In genomic region chr10:75495434-75496190, GRCh38 we compare ENCODE assay signal across 1 cellular context.
TF ChIP-seq lines count a peak whose summit lies in the region.

No MANE protein-coding gene starts in this region.

TF ChIP-seq in HepG2, 621 proteins besides CTCF, POLR2A, EP300 and RAD21 (continued from another document and continues in another):
- TF ChIP-seq REPIN1 (CRISPR knock-in tag; IDR thresholded peaks at IDR 0.05; ENCODE audit: borderline replicate concordance, low read depth) (no peak), U2AF1 (optimal IDR thresholded peaks at IDR 0.05; ENCODE audit: low read depth, low read length) (no peak), SRSF4 (IDR thresholded peaks at IDR 0.05; ENCODE audit: low read depth, low read length, poor library complexity, severe bottlenecking) (no peak), PCBP2 (optimal IDR thresholded peaks at IDR 0.05; ENCODE audit: low read depth, low read length, poor library complexity, severe bottlenecking) (no peak), THRA (CRISPR knock-in tag; IDR thresholded peaks at IDR 0.05; ENCODE audit: borderline replicate concordance) (no peak), NRL (CRISPR knock-in tag; IDR thresholded peaks at IDR 0.05; ENCODE audit: borderline replicate concordance) (no peak), EED (CRISPR knock-in tag; IDR thresholded peaks at IDR 0.05) (no peak), CREB3 (CRISPR knock-in tag; IDR thresholded peaks at IDR 0.05) (no peak), ZNF703 (CRISPR knock-in tag; IDR thresholded peaks at IDR 0.05; ENCODE audit: borderline replicate concordance) (no peak), SMYD3 (CRISPR knock-in tag; IDR thresholded peaks at IDR 0.05) (no peak), MED13 (CRISPR knock-in tag; IDR thresholded peaks at IDR 0.05) (peak; percentile 56; the same call in 1 of the 2 replicates), GLI4 (CRISPR knock-in tag; IDR thresholded peaks at IDR 0.05; ENCODE audit: borderline replicate concordance) (no peak), PAF1 (CRISPR knock-in tag; IDR thresholded peaks at IDR 0.05) (no peak), ZNF260 (CRISPR knock-in tag; IDR thresholded peaks at IDR 0.05; ENCODE audit: borderline replicate concordance, low read depth) (no peak), ZNF570 (CRISPR knock-in tag; IDR thresholded peaks at IDR 0.05; ENCODE audit: borderline replicate concordance) (no peak), HOXA5 (CRISPR knock-in tag; IDR thresholded peaks at IDR 0.05) (no peak), MBD4 (IDR thresholded peaks at IDR 0.05; ENCODE audit: borderline replicate concordance, low read length) (no peak), SOX13 (IDR thresholded peaks at IDR 0.05) (0 out of 2 replicates have a peak, but pooled peaks have one; percentile 33), SOX13 (CRISPR knock-in tag; conservative IDR thresholded peaks at IDR 0.05 in 1 of 2, IDR thresholded peaks at IDR 0.05 in 1 of 2) (peak in 1 of 2 experiments; percentile 81; a peak in 2 of 4 replicates), SRSF9 (IDR thresholded peaks at IDR 0.05; ENCODE audit: borderline replicate concordance, insufficient read depth, low read depth, low read length, poor library complexity, severe bottlenecking) (no peak), FOSL2 (CRISPR knock-in tag; IDR thresholded peaks at IDR 0.05) (no peak), ZNF510 (CRISPR knock-in tag; IDR thresholded peaks at IDR 0.05; ENCODE audit: low read depth) (no peak), SKIL (CRISPR knock-in tag; IDR thresholded peaks at IDR 0.05; ENCODE audit: borderline replicate concordance) (0 out of 2 replicates have a peak, but pooled peaks have one; percentile 39), NR2F2 (IDR thresholded peaks at IDR 0.05; ENCODE audit: borderline replicate concordance, low read depth) (0 out of 2 replicates have a peak, but pooled peaks have one; percentile 17), XRCC5 (optimal IDR thresholded peaks at IDR 0.05; ENCODE audit: low read length) (no peak), KAT8 (CRISPR knock-in tag; IDR thresholded peaks at IDR 0.05) (peak; percentile 23; the same call in 1 of the 2 replicates), ZNF343 (CRISPR knock-in tag; IDR thresholded peaks at IDR 0.05) (no peak), ZNF605 (CRISPR knock-in tag; IDR thresholded peaks at IDR 0.05) (no peak), ZNF496 (CRISPR knock-in tag; IDR thresholded peaks at IDR 0.05; ENCODE audit: insufficient replicate concordance) (no peak), JDP2 (CRISPR knock-in tag; IDR thresholded peaks at IDR 0.05; ENCODE audit: borderline replicate concordance) (no peak), TFDP2 (CRISPR knock-in tag; IDR thresholded peaks at IDR 0.05) (no peak), SRY (CRISPR knock-in tag; IDR thresholded peaks at IDR 0.05) (no peak), SAP130 (CRISPR knock-in tag; IDR thresholded peaks at IDR 0.05; ENCODE audit: low read depth) (peak; percentile 41; the same call in 1 of the 2 replicates), SKI (IDR thresholded peaks at IDR 0.05; ENCODE audit: partially characterized antibody) (peak; percentile 25), ZNF572 (CRISPR knock-in tag; IDR thresholded peaks at IDR 0.05) (no peak), ZNF557 (CRISPR knock-in tag; IDR thresholded peaks at IDR 0.05) (no peak; the same call in 1 of the 2 replicates), ELF1 (CRISPR knock-in tag; IDR thresholded peaks at IDR 0.05) (no peak), ZFP82 (CRISPR knock-in tag; IDR thresholded peaks at IDR 0.05; ENCODE audit: borderline replicate concordance) (no peak), ZBTB8A (CRISPR knock-in tag; IDR thresholded peaks at IDR 0.05; ENCODE audit: borderline replicate concordance, low read depth) (no peak), ZNF160 (CRISPR knock-in tag; IDR thresholded peaks at IDR 0.05) (no peak)
- TF ChIP-seq, protein P1, sequence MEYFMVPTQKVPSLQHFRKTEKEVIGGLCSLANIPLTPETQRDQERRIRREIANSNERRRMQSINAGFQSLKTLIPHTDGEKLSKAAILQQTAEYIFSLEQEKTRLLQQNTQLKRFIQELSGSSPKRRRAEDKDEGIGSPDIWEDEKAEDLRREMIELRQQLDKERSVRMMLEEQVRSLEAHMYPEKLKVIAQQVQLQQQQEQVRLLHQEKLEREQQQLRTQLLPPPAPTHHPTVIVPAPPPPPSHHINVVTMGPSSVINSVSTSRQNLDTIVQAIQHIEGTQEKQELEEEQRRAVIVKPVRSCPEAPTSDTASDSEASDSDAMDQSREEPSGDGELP (IDR thresholded peaks at IDR 0.05; ENCODE audit: borderline replicate concordance, low read depth) = peak; percentile 55; the same call in 1 of the 2 replicates
- TF ChIP-seq, protein P2, sequence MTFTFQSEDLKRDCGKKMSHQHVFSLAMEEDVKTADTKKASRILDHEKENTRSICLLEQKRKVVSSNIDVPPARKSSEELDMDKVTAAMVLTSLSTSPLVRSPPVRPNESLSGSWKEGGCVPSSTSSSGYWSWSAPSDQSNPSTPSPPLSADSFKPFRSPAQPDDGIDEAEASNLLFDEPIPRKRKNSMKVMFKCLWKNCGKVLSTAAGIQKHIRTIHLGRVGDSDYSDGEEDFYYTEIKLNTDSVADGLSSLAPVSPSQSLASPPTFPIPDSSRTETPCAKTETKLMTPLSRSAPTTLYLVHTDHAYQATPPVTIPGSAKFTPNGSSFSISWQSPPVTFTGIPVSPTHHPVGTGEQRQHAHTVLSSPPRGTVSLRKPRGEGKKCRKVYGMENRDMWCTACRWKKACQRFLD (CRISPR knock-in tag; IDR thresholded peaks at IDR 0.05; ENCODE audit: borderline replicate concordance) = no peak
- TF ChIP-seq, protein P3, sequence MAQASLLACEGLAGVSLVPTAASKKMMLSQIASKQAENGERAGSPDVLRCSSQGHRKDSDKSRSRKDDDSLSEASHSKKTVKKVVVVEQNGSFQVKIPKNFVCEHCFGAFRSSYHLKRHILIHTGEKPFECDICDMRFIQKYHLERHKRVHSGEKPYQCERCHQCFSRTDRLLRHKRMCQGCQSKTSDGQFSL (CRISPR knock-in tag; IDR thresholded peaks at IDR 0.05) = no peak
- TF ChIP-seq, protein P4, sequence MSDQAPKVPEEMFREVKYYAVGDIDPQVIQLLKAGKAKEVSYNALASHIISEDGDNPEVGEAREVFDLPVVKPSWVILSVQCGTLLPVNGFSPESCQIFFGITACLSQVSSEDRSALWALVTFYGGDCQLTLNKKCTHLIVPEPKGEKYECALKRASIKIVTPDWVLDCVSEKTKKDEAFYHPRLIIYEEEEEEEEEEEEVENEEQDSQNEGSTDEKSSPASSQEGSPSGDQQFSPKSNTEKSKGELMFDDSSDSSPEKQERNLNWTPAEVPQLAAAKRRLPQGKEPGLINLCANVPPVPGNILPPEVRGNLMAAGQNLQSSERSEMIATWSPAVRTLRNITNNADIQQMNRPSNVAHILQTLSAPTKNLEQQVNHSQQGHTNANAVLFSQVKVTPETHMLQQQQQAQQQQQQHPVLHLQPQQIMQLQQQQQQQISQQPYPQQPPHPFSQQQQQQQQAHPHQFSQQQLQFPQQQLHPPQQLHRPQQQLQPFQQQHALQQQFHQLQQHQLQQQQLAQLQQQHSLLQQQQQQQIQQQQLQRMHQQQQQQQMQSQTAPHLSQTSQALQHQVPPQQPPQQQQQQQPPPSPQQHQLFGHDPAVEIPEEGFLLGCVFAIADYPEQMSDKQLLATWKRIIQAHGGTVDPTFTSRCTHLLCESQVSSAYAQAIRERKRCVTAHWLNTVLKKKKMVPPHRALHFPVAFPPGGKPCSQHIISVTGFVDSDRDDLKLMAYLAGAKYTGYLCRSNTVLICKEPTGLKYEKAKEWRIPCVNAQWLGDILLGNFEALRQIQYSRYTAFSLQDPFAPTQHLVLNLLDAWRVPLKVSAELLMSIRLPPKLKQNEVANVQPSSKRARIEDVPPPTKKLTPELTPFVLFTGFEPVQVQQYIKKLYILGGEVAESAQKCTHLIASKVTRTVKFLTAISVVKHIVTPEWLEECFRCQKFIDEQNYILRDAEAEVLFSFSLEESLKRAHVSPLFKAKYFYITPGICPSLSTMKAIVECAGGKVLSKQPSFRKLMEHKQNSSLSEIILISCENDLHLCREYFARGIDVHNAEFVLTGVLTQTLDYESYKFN (CRISPR knock-in tag; conservative IDR thresholded peaks at IDR 0.05) = peak; percentile 67
- TF ChIP-seq, protein P5, sequence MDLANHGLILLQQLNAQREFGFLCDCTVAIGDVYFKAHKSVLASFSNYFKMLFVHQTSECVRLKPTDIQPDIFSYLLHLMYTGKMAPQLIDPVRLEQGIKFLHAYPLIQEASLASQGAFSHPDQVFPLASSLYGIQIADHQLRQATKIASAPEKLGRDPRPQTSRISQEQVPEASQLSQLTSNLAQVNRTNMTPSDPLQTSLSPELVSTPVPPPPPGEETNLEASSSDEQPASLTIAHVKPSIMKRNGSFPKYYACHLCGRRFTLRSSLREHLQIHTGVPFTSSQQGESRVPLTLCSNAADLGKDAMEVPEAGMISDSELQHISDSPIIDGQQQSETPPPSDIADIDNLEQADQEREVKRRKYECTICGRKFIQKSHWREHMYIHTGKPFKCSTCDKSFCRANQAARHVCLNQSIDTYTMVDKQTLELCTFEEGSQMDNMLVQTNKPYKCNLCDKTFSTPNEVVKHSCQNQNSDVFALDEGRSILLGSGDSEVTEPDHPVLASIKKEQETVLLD (CRISPR knock-in tag; IDR thresholded peaks at IDR 0.05; ENCODE audit: low read depth) = no peak
- TF ChIP-seq, protein P6, sequence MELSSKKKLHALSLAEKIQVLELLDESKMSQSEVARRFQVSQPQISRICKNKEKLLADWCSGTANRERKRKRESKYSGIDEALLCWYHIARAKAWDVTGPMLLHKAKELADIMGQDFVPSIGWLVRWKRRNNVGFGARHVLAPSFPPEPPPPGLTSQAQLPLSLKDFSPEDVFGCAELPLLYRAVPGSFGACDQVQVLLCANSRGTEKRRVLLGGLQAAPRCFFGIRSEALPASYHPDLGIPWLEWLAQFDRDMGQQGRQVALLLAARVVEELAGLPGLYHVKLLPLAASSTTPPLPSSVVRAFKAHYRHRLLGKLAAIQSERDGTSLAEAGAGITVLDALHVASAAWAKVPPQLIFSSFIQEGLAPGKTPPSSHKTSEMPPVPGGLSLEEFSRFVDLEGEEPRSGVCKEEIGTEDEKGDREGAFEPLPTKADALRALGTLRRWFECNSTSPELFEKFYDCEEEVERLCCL (CRISPR knock-in tag; IDR thresholded peaks at IDR 0.05; ENCODE audit: borderline replicate concordance) = no peak
- TF ChIP-seq, protein P7, sequence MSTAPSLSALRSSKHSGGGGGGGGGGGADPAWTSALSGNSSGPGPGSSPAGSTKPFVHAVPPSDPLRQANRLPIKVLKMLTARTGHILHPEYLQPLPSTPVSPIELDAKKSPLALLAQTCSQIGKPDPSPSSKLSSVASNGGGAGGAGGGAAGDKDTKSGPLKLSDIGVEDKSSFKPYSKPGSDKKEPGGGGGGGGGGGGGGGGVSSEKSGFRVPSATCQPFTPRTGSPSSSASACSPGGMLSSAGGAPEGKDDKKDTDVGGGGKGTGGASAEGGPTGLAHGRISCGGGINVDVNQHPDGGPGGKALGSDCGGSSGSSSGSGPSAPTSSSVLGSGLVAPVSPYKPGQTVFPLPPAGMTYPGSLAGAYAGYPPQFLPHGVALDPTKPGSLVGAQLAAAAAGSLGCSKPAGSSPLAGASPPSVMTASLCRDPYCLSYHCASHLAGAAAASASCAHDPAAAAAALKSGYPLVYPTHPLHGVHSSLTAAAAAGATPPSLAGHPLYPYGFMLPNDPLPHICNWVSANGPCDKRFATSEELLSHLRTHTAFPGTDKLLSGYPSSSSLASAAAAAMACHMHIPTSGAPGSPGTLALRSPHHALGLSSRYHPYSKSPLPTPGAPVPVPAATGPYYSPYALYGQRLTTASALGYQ (CRISPR knock-in tag; IDR thresholded peaks at IDR 0.05) = peak; percentile 52; the same call in 1 of the 2 replicates
